In the genomic region with DNA sequence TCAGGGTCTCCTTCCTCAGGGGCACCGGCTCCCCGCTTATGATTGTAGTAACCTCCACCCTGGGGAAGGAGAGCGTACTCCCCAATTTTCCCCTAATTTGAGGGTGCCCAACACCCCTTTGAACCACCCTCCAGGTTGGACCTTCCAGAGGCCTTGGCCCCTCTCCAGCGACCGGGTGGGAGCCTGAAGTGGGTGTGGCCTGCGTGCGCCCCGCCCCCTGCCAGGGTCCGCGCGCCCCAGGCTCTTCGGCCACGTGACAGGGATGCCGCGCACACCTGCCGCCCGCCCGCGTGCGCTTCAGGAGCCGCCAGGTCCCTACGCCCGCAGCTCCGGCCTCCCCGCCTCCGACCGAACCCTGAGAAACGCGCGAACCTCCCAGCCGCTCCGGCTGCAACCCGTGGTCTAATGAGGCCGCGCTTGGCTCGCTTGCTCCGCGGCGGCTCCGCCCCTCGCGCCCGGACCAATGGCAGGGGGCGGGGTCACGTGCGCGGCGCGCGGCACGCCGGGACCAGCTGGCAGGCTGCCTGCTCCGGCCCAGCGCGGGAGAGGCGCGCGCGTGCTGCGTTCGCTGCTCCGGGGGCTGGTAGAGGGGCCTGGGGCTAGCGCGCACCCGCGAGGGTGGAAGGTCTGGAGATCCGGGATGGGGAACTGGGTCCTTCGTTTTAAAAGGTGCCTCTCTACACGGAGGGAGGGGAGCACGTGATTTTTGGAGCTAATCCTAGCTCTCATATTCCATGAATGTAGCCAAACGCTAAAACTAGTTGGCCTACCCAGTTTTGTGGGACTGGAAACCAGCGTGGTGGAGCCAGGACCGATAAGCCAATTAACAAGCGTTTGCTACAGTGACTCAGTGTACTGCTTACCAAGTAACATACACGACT, we compare ENCODE assay signal across 1 cellular context.
TF ChIP-seq lines count a peak whose summit lies in the region.

A gene (minus strand): TSS at position 404 of the 881 bp plus-strand sequence. CDS start 618 bp downstream, outside the sequence.

TF ChIP-seq in HepG2, 621 proteins besides CTCF, POLR2A, EP300 and RAD21 (continued from another document and continues in another):
- peak; percentile 58; the same call in 1 of the 2 replicates for TF ChIP-seq ZNF556 (CRISPR knock-in tag; IDR thresholded peaks at IDR 0.05; ENCODE audit: borderline replicate concordance)
- TF ChIP-seq ZNF317 (CRISPR knock-in tag; IDR thresholded peaks at IDR 0.05): peak; percentile 64; the same call in 1 of the 2 replicates
- TF ChIP-seq MED8 (CRISPR knock-in tag; IDR thresholded peaks at IDR 0.05; ENCODE audit: insufficient replicate concordance): peak; percentile 92
- TF ChIP-seq SRSF1 (optimal IDR thresholded peaks at IDR 0.05; ENCODE audit: low read depth, low read length): peak; percentile 35
- peak; percentile 91 for TF ChIP-seq ISX (CRISPR knock-in tag; conservative IDR thresholded peaks at IDR 0.05)
- TF ChIP-seq, protein P1, sequence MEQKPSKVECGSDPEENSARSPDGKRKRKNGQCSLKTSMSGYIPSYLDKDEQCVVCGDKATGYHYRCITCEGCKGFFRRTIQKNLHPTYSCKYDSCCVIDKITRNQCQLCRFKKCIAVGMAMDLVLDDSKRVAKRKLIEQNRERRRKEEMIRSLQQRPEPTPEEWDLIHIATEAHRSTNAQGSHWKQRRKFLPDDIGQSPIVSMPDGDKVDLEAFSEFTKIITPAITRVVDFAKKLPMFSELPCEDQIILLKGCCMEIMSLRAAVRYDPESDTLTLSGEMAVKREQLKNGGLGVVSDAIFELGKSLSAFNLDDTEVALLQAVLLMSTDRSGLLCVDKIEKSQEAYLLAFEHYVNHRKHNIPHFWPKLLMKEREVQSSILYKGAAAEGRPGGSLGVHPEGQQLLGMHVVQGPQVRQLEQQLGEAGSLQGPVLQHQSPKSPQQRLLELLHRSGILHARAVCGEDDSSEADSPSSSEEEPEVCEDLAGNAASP (CRISPR knock-in tag; IDR thresholded peaks at IDR 0.05; ENCODE audit: borderline replicate concordance): no peak; the same call in 1 of the 2 replicates
- peak; percentile 55; the same call in 1 of the 2 replicates for TF ChIP-seq ZNF136 (CRISPR knock-in tag; IDR thresholded peaks at IDR 0.05; ENCODE audit: low read depth)
- 0 out of 2 replicates have a peak, but pooled peaks have one; percentile 6 for TF ChIP-seq SRF (IDR thresholded peaks at IDR 0.05; ENCODE audit: low read depth, low read length)
- no peak for TF ChIP-seq JUND (CRISPR knock-in tag; IDR thresholded peaks at IDR 0.05)
- TF ChIP-seq GZF1 (CRISPR knock-in tag; IDR thresholded peaks at IDR 0.05): peak; percentile 90
- TF ChIP-seq NCOA1 (CRISPR knock-in tag; IDR thresholded peaks at IDR 0.05): 0 out of 2 replicates have a peak, but pooled peaks have one; percentile 14
- TF ChIP-seq PRPF4 (IDR thresholded peaks at IDR 0.05; ENCODE audit: low read depth, low read length, poor library complexity, severe bottlenecking): no peak
- no peak; the same call in 1 of the 2 replicates for TF ChIP-seq NCOR1 (IDR thresholded peaks at IDR 0.05; ENCODE audit: borderline replicate concordance, low read length)
- no peak for TF ChIP-seq SYNCRIP (IDR thresholded peaks at IDR 0.05; ENCODE audit: insufficient read depth, low read depth, low read length)
- TF ChIP-seq, protein P2, sequence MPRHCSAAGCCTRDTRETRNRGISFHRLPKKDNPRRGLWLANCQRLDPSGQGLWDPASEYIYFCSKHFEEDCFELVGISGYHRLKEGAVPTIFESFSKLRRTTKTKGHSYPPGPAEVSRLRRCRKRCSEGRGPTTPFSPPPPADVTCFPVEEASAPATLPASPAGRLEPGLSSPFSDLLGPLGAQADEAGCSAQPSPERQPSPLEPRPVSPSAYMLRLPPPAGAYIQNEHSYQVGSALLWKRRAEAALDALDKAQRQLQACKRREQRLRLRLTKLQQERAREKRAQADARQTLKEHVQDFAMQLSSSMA (CRISPR knock-in tag; IDR thresholded peaks at IDR 0.05): peak; percentile 89; the same call in 1 of the 2 replicates
- TF ChIP-seq GLI4 (CRISPR knock-in tag; IDR thresholded peaks at IDR 0.05; ENCODE audit: borderline replicate concordance): peak; percentile 74
- TF ChIP-seq ZNF253 (CRISPR knock-in tag; IDR thresholded peaks at IDR 0.05; ENCODE audit: borderline replicate concordance): peak; percentile 95; the same call in 1 of the 2 replicates
- TF ChIP-seq HIVEP1 (CRISPR knock-in tag; IDR thresholded peaks at IDR 0.05): peak; percentile 76
- TF ChIP-seq, protein P3, sequence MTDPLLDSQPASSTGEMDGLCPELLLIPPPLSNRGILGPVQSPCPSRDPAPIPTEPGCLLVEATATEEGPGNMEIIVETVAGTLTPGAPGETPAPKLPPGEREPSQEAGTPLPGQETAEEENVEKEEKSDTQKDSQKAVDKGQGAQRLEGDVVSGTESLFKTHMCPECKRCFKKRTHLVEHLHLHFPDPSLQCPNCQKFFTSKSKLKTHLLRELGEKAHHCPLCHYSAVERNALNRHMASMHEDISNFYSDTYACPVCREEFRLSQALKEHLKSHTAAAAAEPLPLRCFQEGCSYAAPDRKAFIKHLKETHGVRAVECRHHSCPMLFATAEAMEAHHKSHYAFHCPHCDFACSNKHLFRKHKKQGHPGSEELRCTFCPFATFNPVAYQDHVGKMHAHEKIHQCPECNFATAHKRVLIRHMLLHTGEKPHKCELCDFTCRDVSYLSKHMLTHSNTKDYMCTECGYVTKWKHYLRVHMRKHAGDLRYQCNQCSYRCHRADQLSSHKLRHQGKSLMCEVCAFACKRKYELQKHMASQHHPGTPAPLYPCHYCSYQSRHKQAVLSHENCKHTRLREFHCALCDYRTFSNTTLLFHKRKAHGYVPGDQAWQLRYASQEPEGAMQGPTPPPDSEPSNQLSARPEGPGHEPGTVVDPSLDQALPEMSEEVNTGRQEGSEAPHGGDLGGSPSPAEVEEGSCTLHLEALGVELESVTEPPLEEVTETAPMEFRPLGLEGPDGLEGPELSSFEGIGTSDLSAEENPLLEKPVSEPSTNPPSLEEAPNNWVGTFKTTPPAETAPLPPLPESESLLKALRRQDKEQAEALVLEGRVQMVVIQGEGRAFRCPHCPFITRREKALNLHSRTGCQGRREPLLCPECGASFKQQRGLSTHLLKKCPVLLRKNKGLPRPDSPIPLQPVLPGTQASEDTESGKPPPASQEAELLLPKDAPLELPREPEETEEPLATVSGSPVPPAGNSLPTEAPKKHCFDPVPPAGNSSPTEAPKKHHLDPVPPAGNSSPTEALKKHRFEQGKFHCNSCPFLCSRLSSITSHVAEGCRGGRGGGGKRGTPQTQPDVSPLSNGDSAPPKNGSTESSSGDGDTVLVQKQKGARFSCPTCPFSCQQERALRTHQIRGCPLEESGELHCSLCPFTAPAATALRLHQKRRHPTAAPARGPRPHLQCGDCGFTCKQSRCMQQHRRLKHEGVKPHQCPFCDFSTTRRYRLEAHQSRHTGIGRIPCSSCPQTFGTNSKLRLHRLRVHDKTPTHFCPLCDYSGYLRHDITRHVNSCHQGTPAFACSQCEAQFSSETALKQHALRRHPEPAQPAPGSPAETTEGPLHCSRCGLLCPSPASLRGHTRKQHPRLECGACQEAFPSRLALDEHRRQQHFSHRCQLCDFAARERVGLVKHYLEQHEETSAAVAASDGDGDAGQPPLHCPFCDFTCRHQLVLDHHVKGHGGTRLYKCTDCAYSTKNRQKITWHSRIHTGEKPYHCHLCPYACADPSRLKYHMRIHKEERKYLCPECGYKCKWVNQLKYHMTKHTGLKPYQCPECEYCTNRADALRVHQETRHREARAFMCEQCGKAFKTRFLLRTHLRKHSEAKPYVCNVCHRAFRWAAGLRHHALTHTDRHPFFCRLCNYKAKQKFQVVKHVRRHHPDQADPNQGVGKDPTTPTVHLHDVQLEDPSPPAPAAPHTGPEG (CRISPR knock-in tag; IDR thresholded peaks at IDR 0.05): peak; percentile 89
- TF ChIP-seq IKZF1 (IDR thresholded peaks at IDR 0.05): no peak
- TF ChIP-seq, protein P4, sequence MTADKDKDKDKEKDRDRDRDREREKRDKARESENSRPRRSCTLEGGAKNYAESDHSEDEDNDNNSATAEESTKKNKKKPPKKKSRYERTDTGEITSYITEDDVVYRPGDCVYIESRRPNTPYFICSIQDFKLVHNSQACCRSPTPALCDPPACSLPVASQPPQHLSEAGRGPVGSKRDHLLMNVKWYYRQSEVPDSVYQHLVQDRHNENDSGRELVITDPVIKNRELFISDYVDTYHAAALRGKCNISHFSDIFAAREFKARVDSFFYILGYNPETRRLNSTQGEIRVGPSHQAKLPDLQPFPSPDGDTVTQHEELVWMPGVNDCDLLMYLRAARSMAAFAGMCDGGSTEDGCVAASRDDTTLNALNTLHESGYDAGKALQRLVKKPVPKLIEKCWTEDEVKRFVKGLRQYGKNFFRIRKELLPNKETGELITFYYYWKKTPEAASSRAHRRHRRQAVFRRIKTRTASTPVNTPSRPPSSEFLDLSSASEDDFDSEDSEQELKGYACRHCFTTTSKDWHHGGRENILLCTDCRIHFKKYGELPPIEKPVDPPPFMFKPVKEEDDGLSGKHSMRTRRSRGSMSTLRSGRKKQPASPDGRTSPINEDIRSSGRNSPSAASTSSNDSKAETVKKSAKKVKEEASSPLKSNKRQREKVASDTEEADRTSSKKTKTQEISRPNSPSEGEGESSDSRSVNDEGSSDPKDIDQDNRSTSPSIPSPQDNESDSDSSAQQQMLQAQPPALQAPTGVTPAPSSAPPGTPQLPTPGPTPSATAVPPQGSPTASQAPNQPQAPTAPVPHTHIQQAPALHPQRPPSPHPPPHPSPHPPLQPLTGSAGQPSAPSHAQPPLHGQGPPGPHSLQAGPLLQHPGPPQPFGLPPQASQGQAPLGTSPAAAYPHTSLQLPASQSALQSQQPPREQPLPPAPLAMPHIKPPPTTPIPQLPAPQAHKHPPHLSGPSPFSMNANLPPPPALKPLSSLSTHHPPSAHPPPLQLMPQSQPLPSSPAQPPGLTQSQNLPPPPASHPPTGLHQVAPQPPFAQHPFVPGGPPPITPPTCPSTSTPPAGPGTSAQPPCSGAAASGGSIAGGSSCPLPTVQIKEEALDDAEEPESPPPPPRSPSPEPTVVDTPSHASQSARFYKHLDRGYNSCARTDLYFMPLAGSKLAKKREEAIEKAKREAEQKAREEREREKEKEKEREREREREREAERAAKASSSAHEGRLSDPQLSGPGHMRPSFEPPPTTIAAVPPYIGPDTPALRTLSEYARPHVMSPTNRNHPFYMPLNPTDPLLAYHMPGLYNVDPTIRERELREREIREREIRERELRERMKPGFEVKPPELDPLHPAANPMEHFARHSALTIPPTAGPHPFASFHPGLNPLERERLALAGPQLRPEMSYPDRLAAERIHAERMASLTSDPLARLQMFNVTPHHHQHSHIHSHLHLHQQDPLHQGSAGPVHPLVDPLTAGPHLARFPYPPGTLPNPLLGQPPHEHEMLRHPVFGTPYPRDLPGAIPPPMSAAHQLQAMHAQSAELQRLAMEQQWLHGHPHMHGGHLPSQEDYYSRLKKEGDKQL (CRISPR knock-in tag; IDR thresholded peaks at IDR 0.05; ENCODE audit: low read depth): no peak; the same call in 1 of the 2 replicates
- TF ChIP-seq ZNF563 (CRISPR knock-in tag; IDR thresholded peaks at IDR 0.05): peak; percentile 98
- TF ChIP-seq, protein P5, sequence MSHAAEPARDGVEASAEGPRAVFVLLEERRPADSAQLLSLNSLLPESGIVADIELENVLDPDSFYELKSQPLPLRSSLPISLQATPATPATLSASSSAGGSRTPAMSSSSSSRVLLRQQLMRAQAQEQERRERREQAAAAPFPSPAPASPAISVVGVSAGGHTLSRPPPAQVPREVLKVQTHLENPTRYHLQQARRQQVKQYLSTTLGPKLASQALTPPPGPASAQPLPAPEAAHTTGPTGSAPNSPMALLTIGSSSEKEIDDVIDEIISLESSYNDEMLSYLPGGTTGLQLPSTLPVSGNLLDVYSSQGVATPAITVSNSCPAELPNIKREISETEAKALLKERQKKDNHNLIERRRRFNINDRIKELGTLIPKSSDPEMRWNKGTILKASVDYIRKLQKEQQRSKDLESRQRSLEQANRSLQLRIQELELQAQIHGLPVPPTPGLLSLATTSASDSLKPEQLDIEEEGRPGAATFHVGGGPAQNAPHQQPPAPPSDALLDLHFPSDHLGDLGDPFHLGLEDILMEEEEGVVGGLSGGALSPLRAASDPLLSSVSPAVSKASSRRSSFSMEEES (CRISPR knock-in tag; IDR thresholded peaks at IDR 0.05): no peak; the same call in 1 of the 2 replicates
- TF ChIP-seq FOXP1 (IDR thresholded peaks at IDR 0.05): no peak
- TF ChIP-seq FOXP1 (CRISPR knock-in tag; IDR thresholded peaks at IDR 0.05): no peak
- TF ChIP-seq ZNF652 (CRISPR knock-in tag; IDR thresholded peaks at IDR 0.05; ENCODE audit: borderline replicate concordance, low read depth): no peak
- peak; percentile 58 for TF ChIP-seq PHF5A (CRISPR knock-in tag; IDR thresholded peaks at IDR 0.05; ENCODE audit: low read depth, unreplicated experiment)
- no peak for TF ChIP-seq MATR3 (CRISPR knock-in tag; IDR thresholded peaks at IDR 0.05)
- TF ChIP-seq ZSCAN31 (CRISPR knock-in tag; IDR thresholded peaks at IDR 0.05; ENCODE audit: low read depth): peak; percentile 98
- TF ChIP-seq FOXC1 (CRISPR knock-in tag; IDR thresholded peaks at IDR 0.05; ENCODE audit: borderline replicate concordance): peak; percentile 97; the same call in 1 of the 2 replicates
- TF ChIP-seq TBP (CRISPR knock-in tag; IDR thresholded peaks at IDR 0.05): no peak
- TF ChIP-seq, protein P6, sequence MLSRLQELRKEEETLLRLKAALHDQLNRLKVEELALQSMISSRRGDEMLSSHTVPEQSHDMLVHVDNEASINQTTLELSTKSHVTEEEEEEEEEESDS (CRISPR knock-in tag; IDR thresholded peaks at IDR 0.05; ENCODE audit: borderline replicate concordance): peak; percentile 97
- TF ChIP-seq ZMYM3 (CRISPR knock-in tag; IDR thresholded peaks at IDR 0.05): 0 out of 2 replicates have a peak, but pooled peaks have one; percentile 11
- TF ChIP-seq, protein P7, sequence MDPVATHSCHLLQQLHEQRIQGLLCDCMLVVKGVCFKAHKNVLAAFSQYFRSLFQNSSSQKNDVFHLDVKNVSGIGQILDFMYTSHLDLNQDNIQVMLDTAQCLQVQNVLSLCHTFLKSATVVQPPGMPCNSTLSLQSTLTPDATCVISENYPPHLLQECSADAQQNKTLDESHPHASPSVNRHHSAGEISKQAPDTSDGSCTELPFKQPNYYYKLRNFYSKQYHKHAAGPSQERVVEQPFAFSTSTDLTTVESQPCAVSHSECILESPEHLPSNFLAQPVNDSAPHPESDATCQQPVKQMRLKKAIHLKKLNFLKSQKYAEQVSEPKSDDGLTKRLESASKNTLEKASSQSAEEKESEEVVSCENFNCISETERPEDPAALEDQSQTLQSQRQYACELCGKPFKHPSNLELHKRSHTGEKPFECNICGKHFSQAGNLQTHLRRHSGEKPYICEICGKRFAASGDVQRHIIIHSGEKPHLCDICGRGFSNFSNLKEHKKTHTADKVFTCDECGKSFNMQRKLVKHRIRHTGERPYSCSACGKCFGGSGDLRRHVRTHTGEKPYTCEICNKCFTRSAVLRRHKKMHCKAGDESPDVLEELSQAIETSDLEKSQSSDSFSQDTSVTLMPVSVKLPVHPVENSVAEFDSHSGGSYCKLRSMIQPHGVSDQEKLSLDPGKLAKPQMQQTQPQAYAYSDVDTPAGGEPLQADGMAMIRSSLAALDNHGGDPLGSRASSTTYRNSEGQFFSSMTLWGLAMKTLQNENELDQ (CRISPR knock-in tag; IDR thresholded peaks at IDR 0.05; ENCODE audit: borderline replicate concordance): no peak
- peak; percentile 59; the same call in 1 of the 2 replicates for TF ChIP-seq ZBTB7B (CRISPR knock-in tag; IDR thresholded peaks at IDR 0.05)
- peak; percentile 99 for TF ChIP-seq TMF1 (CRISPR knock-in tag; IDR thresholded peaks at IDR 0.05; ENCODE audit: low read depth)
- no peak for TF ChIP-seq ZBTB3 (CRISPR knock-in tag; IDR thresholded peaks at IDR 0.05; ENCODE audit: borderline replicate concordance, low read depth)
